Comparison of ENCODE assay signal across 1 cellular context in the genomic region with DNA sequence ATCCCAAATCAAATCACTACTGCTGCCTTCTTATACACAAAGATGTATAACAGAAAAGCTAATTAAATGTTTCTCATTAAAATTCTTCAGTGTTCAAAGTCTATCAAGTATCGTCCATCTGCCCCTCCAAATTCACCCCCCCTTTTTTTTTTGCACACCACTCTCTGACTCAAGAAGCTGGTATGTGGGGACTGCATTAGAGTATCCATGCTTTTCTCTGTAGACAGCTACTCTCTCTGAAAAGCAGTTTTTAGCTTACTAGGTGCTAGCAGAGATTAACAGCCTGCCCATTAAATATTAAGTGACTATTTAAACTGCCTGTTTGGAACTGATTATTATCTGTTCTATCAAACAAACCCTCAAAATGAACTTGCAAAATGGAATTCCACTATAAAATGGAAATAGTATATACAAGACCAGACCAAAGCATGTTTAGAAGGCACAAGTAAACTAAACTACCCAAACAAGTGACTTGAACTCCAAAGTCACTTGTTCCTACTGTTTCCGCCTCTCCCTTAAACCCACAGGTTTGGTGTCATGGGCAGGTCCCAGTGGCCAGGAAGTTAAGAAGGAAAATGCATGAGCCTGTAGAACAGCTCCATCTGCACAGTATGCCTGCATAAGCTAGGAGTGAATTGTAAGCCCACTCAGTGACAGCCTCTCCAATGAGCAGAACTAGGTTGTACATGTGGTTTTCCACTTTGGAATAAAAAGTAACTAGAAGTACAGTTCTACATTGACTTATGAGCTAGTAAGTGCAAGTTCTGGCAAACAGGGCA.
TF ChIP-seq lines count a peak whose summit lies in the region.

No MANE protein-coding gene starts in this region.

TF ChIP-seq in K562, 482 proteins besides CTCF, POLR2A, EP300 and RAD21:
- TF ChIP-seq RFX1 (IDR thresholded peaks at IDR 0.05) (no peak), FOXJ3 (CRISPR knock-in tag; IDR thresholded peaks at IDR 0.05) (no peak), ZBTB34 (CRISPR knock-in tag; IDR thresholded peaks at IDR 0.05) (no peak), ZNF778 (CRISPR knock-in tag; IDR thresholded peaks at IDR 0.05) (no peak), JUND (IDR thresholded peaks at IDR 0.05; ENCODE audit: borderline replicate concordance, low read depth, low read length) (no peak), JUND (tag; IDR thresholded peaks at IDR 0.05; ENCODE audit: borderline replicate concordance, low read depth, low read length) (no peak), ZNF124 (CRISPR knock-in tag; IDR thresholded peaks at IDR 0.05) (no peak)
- TF ChIP-seq, protein P1, sequence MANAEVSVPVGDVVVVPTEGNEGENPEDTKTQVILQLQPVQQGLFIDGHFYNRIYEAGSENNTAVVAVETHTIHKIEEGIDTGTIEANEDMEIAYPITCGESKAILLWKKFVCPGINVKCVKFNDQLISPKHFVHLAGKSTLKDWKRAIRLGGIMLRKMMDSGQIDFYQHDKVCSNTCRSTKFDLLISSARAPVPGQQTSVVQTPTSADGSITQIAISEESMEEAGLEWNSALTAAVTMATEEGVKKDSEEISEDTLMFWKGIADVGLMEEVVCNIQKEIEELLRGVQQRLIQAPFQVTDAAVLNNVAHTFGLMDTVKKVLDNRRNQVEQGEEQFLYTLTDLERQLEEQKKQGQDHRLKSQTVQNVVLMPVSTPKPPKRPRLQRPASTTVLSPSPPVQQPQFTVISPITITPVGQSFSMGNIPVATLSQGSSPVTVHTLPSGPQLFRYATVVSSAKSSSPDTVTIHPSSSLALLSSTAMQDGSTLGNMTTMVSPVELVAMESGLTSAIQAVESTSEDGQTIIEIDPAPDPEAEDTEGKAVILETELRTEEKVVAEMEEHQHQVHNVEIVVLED (CRISPR knock-in tag; IDR thresholded peaks at IDR 0.05): no peak
- TF ChIP-seq, protein P2, sequence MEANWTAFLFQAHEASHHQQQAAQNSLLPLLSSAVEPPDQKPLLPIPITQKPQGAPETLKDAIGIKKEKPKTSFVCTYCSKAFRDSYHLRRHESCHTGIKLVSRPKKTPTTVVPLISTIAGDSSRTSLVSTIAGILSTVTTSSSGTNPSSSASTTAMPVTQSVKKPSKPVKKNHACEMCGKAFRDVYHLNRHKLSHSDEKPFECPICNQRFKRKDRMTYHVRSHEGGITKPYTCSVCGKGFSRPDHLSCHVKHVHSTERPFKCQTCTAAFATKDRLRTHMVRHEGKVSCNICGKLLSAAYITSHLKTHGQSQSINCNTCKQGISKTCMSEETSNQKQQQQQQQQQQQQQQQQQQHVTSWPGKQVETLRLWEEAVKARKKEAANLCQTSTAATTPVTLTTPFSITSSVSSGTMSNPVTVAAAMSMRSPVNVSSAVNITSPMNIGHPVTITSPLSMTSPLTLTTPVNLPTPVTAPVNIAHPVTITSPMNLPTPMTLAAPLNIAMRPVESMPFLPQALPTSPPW (CRISPR knock-in tag; IDR thresholded peaks at IDR 0.05): peak; percentile 30; the same call in 1 of the 2 replicates
